Comparison of ENCODE assay signal across 9 cellular contexts in genomic region chr2:60867848-60868247, GRCh38. TPM values are rescaled to one million over a fixed set of nuclear protein-coding genes. Genes with fewer than 3 reads are reported as not detected.
DNase-seq lines count a peak whose midpoint lies in the region; ATAC-seq and TF ChIP-seq lines count a peak whose summit lies in the region.
"Had no signal": no experiment of that assay in that cellular context is flagged by ENCODE, and none has a peak within 500 bp of the region (broad histone marks: within the 10 kb centered on the region; RNA-seq: fewer than 3 reads in every experiment).

No MANE protein-coding gene starts in this region.

- no peak for TF ChIP-seq EP300 in sigmoid colon (IDR thresholded peaks at IDR 0.05)

- no peak overlapping the region for H3K9ac ChIP-seq in H9 (ENCODE audit: extremely low read depth, insufficient read length, low read length)

- H4K20me1 ChIP-seq in H9 (ENCODE audit: control insufficient read depth, insufficient read depth, insufficient read length), result no peaks in the 10 kb centered on the region

- TF ChIP-seq CTCF in mucosa of descending colon (IDR thresholded peaks at IDR 0.05) (no peak), H9 (conservative IDR thresholded peaks at IDR 0.05) (no peak), sigmoid colon (IDR thresholded peaks at IDR 0.05) (no peak)

- no peak overlapping the region for H3K4ac ChIP-seq in H9 (ENCODE audit: low read depth, low read length)

- H2AFZ ChIP-seq in H9 (ENCODE audit: low read length), result no peak overlapping the region

- H2AK5ac ChIP-seq in H9 (ENCODE audit: insufficient read length, low read length), result no peak overlapping the region

- no peak overlapping the region for H4K8ac ChIP-seq in H9 (replicated peaks; ENCODE audit: insufficient read length, low read depth, low read length)

- H4K5ac ChIP-seq in H9 (ENCODE audit: insufficient read length, low read depth, low read length), result no peak overlapping the region

- no peaks in the 10 kb centered on the region for H3K9me3 ChIP-seq in mucosa of descending colon
- H3K9me3 ChIP-seq in H9 (ENCODE audit: control insufficient read depth, low read depth, low read length), result no peaks in the 10 kb centered on the region
- H3K9me3 ChIP-seq in sigmoid colon, result no peaks in the 10 kb centered on the region
- H3K9me3 ChIP-seq: thoracic aorta had no signal

- H3K14ac ChIP-seq in H9 (ENCODE audit: insufficient read depth, low read length), result no peak overlapping the region

- no peaks in the 10 kb centered on the region for H3K23me2 ChIP-seq in H9 (ENCODE audit: insufficient read length, low read depth, low read length, poor library complexity, severe bottlenecking)

- no peak overlapping the region for H3K18ac ChIP-seq in H9 (ENCODE audit: insufficient read length, low read depth, low read length)

- H3K79me2 ChIP-seq in H9 (ENCODE audit: insufficient read depth, low read length), result no peaks in the 10 kb centered on the region

- no peak overlapping the region for H2BK12ac ChIP-seq in H9 (ENCODE audit: insufficient read length, low read depth, low read length)

- peak overlapping the region; percentile 52 for H3K4me3 Mint-ChIP-seq in activated naive CD8-positive, alpha-beta T cell
- no peak overlapping the region for H3K4me3 Mint-ChIP-seq in H9

- intact Hi-C loops in mucosa of descending colon (cut with DNase I, micrococcal nuclease), result no loop called here
- intact Hi-C loops in sigmoid colon (cut with DNase I), result no loop called here

- H3K27ac ChIP-seq in H9 (ENCODE audit: insufficient read length, low read depth, low read length) (no peak overlapping the region), sigmoid colon (no peak overlapping the region)
- H3K27ac ChIP-seq: thoracic aorta had no signal

- H3K56ac ChIP-seq in H9 (ENCODE audit: insufficient read length, low read depth, low read length), result no peak overlapping the region

- H3K27me3 ChIP-seq in H9 (ENCODE audit: insufficient read depth, low read length) (no peaks in the 10 kb centered on the region), sigmoid colon (no peaks in the 10 kb centered on the region)

- H2BK5ac ChIP-seq in H9 (ENCODE audit: insufficient read length, low read length), result no peak overlapping the region

- H3K4me3 ChIP-seq in mucosa of descending colon (no peak overlapping the region), sigmoid colon (no peak overlapping the region)
- H3K4me3 ChIP-seq: thoracic aorta had no signal

- TF ChIP-seq POLR2A in sigmoid colon (IDR thresholded peaks at IDR 0.05), result no peak

- DNase-seq in NOMO-1 (lab: John Stamatoyannopoulos, UW; ENCODE audit: unreplicated experiment in 2 of 2) (peak; percentile 88 to 100), mucosa of descending colon (peak in 1 of 3 donors; percentile 22), iPS-NIHi11 (ENCODE audit: low spot score) (no peak), H9 (no peak), sigmoid colon (no peak), NCI-H2196 (lab: John Stamatoyannopoulos, UW; ENCODE audit: unreplicated experiment) (no peak)

- WGBS in H9 (ENCODE audit: extremely low coverage, insufficient read length, low lambda C conversion rate), result no CpG with 5 or more reads among the region's 5 CpGs
- WGBS in sigmoid colon, 2 donors, result 39 to 66% methylated on average over 5 of the region's 5 CpGs

- H3K36me3 Mint-ChIP-seq in activated naive CD8-positive, alpha-beta T cell, result peaks cover 16% of the 10 kb centered on the region
- no peaks in the 10 kb centered on the region for H3K36me3 Mint-ChIP-seq in H9 (ENCODE audit: insufficient read depth in 1 of 3, low read depth in 3 of 3)

- no peak overlapping the region for H3T11ph ChIP-seq in H9 (ENCODE audit: low read length)

- H3K4me1 ChIP-seq in mucosa of descending colon (ENCODE audit: low read depth) (no peaks in the 10 kb centered on the region), H9 (ENCODE audit: insufficient read depth, low read length) (no peaks in the 10 kb centered on the region), sigmoid colon (no peaks in the 10 kb centered on the region)

- peaks cover 30% of the 10 kb centered on the region for H3K4me1 Mint-ChIP-seq in activated naive CD8-positive, alpha-beta T cell (ENCODE audit: low read depth)
- H3K4me1 Mint-ChIP-seq in H9, result no peaks in the 10 kb centered on the region

- H4K91ac ChIP-seq in H9 (ENCODE audit: insufficient read length, low read depth, low read length), result no peak overlapping the region

- no peak overlapping the region for H2BK20ac ChIP-seq in H9 (ENCODE audit: low read depth, low read length, poor library complexity, severe bottlenecking)

- no peak overlapping the region for H3K4me2 ChIP-seq in H9 (ENCODE audit: insufficient read depth, insufficient read length, low read length)

- H3K27me3 Mint-ChIP-seq in activated naive CD8-positive, alpha-beta T cell, result no peaks in the 10 kb centered on the region
- H3K27me3 Mint-ChIP-seq in H9 (ENCODE audit: low read depth), result peaks cover 4% of the 10 kb centered on the region; the same call in 1 of the 2 replicates

- H2BK15ac ChIP-seq in H9 (ENCODE audit: low read depth, low read length), result no peak overlapping the region

- H3K36me3 ChIP-seq in mucosa of descending colon (ENCODE audit: low read depth) (no peaks in the 10 kb centered on the region), sigmoid colon (no peaks in the 10 kb centered on the region)
- H3K36me3 ChIP-seq: thoracic aorta had no signal

- no peak overlapping the region for H2BK120ac ChIP-seq in H9 (ENCODE audit: low read depth, low read length, poor library complexity, severe bottlenecking)

- H3K9me3 Mint-ChIP-seq in activated naive CD8-positive, alpha-beta T cell (ENCODE audit: low read depth), result peaks cover 11% of the 10 kb centered on the region
- H3K9me3 Mint-ChIP-seq in H9, result no peaks in the 10 kb centered on the region

- no peaks in the 10 kb centered on the region for H3K79me1 ChIP-seq in H9 (ENCODE audit: insufficient read depth, low read depth, low read length, poor library complexity, severe bottlenecking)

- H3K27ac Mint-ChIP-seq in activated naive CD8-positive, alpha-beta T cell, result peak overlapping the region; percentile 91
- no peak overlapping the region for H3K27ac Mint-ChIP-seq in H9

- ATAC-seq in GM18511 (IDR thresholded peaks at IDR 0.05; ENCODE audit: unreplicated experiment) (peak; percentile 40), mucosa of descending colon (peak; percentile 80)

- H3K23ac ChIP-seq in H9 (ENCODE audit: insufficient read length, low read depth, low read length), result no peak overlapping the region

RNA-seq across cellular contexts. Expression of gene REL, which starts 13.5 kb away (rescaled TPM):
- total RNA-seq in mucosa of descending colon (10 to 100 TPM; 17.4 to 20.5 (median 18.1) TPM), H9 (2021) (6.0 and 6.2 TPM in 2 replicates), sigmoid colon (10 to 100 TPM; 11.0 to 14.7 (median 12.5) TPM)
- 10 to 100 TPM in 1 of 3 donors, 1 to 10 TPM in 2; 1.2 to 10.2 (median 2.3) TPM for polyA plus RNA-seq in sigmoid colon

Comparison
In these comparisons a context has a peak if more than half of its experiments do, and no peak if none do; other contexts are left out.
1. DNase-seq: peak in NOMO-1 (2 of 2); none in iPS-NIHi11 (single experiment), H9 (single experiment), sigmoid colon (single experiment) and NCI-H2196 (single experiment).